In genomic region chr2:85760371-85760770, GRCh38 we compare ENCODE assay signal across 24 cellular contexts. TPM values are rescaled to one million over a fixed set of nuclear protein-coding genes. Genes with fewer than 3 reads are reported as not detected.
A peak's percentile ranks its signal among the peaks of the same experiment; 100 is the strongest.
DNase-seq lines count a peak whose midpoint lies in the region; ATAC-seq and TF ChIP-seq lines count a peak whose summit lies in the region.
"Had no signal": no experiment of that assay in that cellular context is flagged by ENCODE, and none has a peak within 500 bp of the region (broad histone marks: within the 10 kb centered on the region; RNA-seq: fewer than 3 reads in every experiment).

No MANE protein-coding gene starts in this region.

- no peak for TF ChIP-seq EP300 in tibial nerve (IDR thresholded peaks at IDR 0.05)

- H3K4me3 ChIP-seq in right cardiac atrium (ENCODE audit: low read length) (no peak overlapping the region), choroid plexus epithelial cell (ENCODE audit: low read depth, low read length) (no peak overlapping the region), liver (ENCODE audit: low read depth in 1 of 3, low read length in 3 of 3) (no peak overlapping the region), tibial nerve (peak overlapping the region in 2 of 4 donors; percentile 18 to 93)
- H3K4me3 ChIP-seq: BLaER1, SJSA1 had no signal

- TF ChIP-seq CTCF in choroid plexus epithelial cell (conservative IDR thresholded peaks at IDR 0.05; ENCODE audit: low read depth, low read length) = no peak
- no peak for TF ChIP-seq CTCF in liver (IDR thresholded peaks at IDR 0.05; ENCODE audit: low read depth, low read length, missing input control)
- TF ChIP-seq CTCF in tibial nerve (IDR thresholded peaks at IDR 0.05) = no peak
- no peak for TF ChIP-seq CTCF in chondrocyte (IDR thresholded peaks at IDR 0.05)
- TF ChIP-seq CTCF in foreskin keratinocyte (conservative IDR thresholded peaks at IDR 0.05) = no peak

- H3K36me3 ChIP-seq in liver (ENCODE audit: control insufficient read depth in 4 of 4, insufficient read depth in 3 of 4, low read depth in 1 of 4, low read length in 3 of 4) = peaks cover 0 to 5% (median 3%) of the 10 kb centered on the region in 4 donors
- peaks cover 0 to 37% (median 0%) of the 10 kb centered on the region in 3 donors for H3K36me3 ChIP-seq in tibial nerve
- H3K36me3 ChIP-seq: BLaER1 had no signal

- H3K27ac Mint-ChIP-seq in chondrocyte (ENCODE audit: unreplicated experiment) = no peak overlapping the region
- H3K27ac Mint-ChIP-seq: activated CD8-positive, alpha-beta memory T cell treated with anti-CD3 and anti-CD28 coated beads, Interleukin-2, amount 10 ng/mL, durations not matched to agents 7 days and 5 days had no signal

- H3K27me3 Mint-ChIP-seq in chondrocyte (ENCODE audit: low read depth) = peaks cover 39% of the 10 kb centered on the region

- intact Hi-C loops in right cardiac atrium (cut with DNase I) = no loop called here
- intact Hi-C loops in Right ventricle myocardium inferior (cut with DNase I) = no loop called here

- no peak for TF ChIP-seq POLR2A in tibial nerve (IDR thresholded peaks at IDR 0.05)

- H3K27me3 ChIP-seq in right cardiac atrium (ENCODE audit: control insufficient read depth, insufficient read depth) (no peaks in the 10 kb centered on the region), liver (ENCODE audit: control insufficient read depth in 4 of 4, insufficient read depth in 4 of 4, low read length in 3 of 4) (no peaks in the 10 kb centered on the region), tibial nerve (no peaks in the 10 kb centered on the region), foreskin keratinocyte (peaks cover 77% of the 10 kb centered on the region)
- H3K27me3 ChIP-seq: SJSA1 had no signal

- ATAC-seq in right cardiac atrium = no peak
- no peak for ATAC-seq in Right ventricle myocardium inferior
- ATAC-seq in foreskin keratinocyte = no peak
- ATAC-seq: activated CD8-positive, alpha-beta memory T cell treated with anti-CD3 and anti-CD28 coated beads, Interleukin-2, amount 10 ng/mL, durations not matched to agents 7 days and 5 days; Panc1 had no signal

- H3K4me1 ChIP-seq in right cardiac atrium (ENCODE audit: control insufficient read depth, insufficient read depth, low read length) = peaks cover 50% of the 10 kb centered on the region
- peaks cover 26 to 80% (median 66%) of the 10 kb centered on the region in 4 donors for H3K4me1 ChIP-seq in liver (ENCODE audit: control insufficient read depth in 4 of 4, insufficient read depth in 4 of 4, low read length in 3 of 4)
- peaks cover 0 to 96% (median 49%) of the 10 kb centered on the region in 4 donors for H3K4me1 ChIP-seq in tibial nerve
- H3K4me1 ChIP-seq in foreskin keratinocyte = no peaks in the 10 kb centered on the region

- H3K9me3 ChIP-seq in right cardiac atrium (ENCODE audit: control insufficient read depth, low read length) = no peaks in the 10 kb centered on the region
- H3K9me3 ChIP-seq in liver (ENCODE audit: control insufficient read depth in 4 of 4, low read length in 3 of 4) = no peaks in the 10 kb centered on the region
- H3K9me3 ChIP-seq in tibial nerve = no peaks in the 10 kb centered on the region
- H3K9me3 ChIP-seq: BLaER1, SJSA1 had no signal

- DNase-seq in right cardiac atrium = peak in 1 of 3 donors; percentile 36
- DNase-seq in Right ventricle myocardium inferior (ENCODE audit: missing footprints) = no peak
- DNase-seq in choroid plexus epithelial cell (ENCODE audit: low read depth) = peak; percentile 71
- DNase-seq in tibial nerve (ENCODE audit: low spot score in 2 of 2) = no peak
- DNase-seq in chondrocyte (ENCODE audit: low spot score) = no peak
- DNase-seq in foreskin keratinocyte = no peak
- DNase-seq in SIG-M5 treated with dmso at 0.1 percent for 504 hours (lab: John Stamatoyannopoulos, UW; ENCODE audit: unreplicated experiment) = no peak
- DNase-seq: activated CD4-positive, alpha-beta T cell treated with anti-CD3 and anti-CD28 coated beads for 48 hours; activated CD8-positive, alpha-beta memory T cell treated with anti-CD3 and anti-CD28 coated beads, Interleukin-2, amount 10 ng/mL, durations not matched to agents 7 days and 5 days; activated naive CD4-positive, alpha-beta T cell treated with anti-CD3 and anti-CD28 coated beads, Interleukin-2, amount 50 U/mL, for 16 hours; COR-L47; effector CD4-positive, alpha-beta T cell; erythroblast; H7; mammary epithelial cell; NCI-H510A treated with DMSO at 0.1 percent for 48 hours; NK-92 treated with Interleukin-12 subunit alpha and Interleukin-12 subunit beta, amount 100 ng/mL, for 24 hours; T-helper 2 cell had no signal

- H3K27ac ChIP-seq in right cardiac atrium (ENCODE audit: low read length) (peak overlapping the region; percentile 25), liver (ENCODE audit: low read depth in 1 of 2, low read length in 2 of 2) (peak overlapping the region; percentile 65 to 74), tibial nerve (peak overlapping the region; percentile 57 to 94 (median 92)), foreskin keratinocyte (no peak overlapping the region)
- H3K27ac ChIP-seq: BLaER1, KMS-11, SJSA1 had no signal

- H3K4me1 Mint-ChIP-seq in chondrocyte (ENCODE audit: low read depth) = peaks cover 22% of the 10 kb centered on the region

- H3K9ac ChIP-seq in liver (ENCODE audit: low read depth in 1 of 2, low read length in 2 of 2) = no peak overlapping the region
- H3K9ac ChIP-seq: BLaER1, KMS-11 had no signal

- no peaks in the 10 kb centered on the region for H3K9me3 Mint-ChIP-seq in chondrocyte (ENCODE audit: low read depth)

- TF ChIP-seq RAD21 in liver (IDR thresholded peaks at IDR 0.05) = no peak

- H3K36me3 Mint-ChIP-seq in chondrocyte (ENCODE audit: low read depth) = no peaks in the 10 kb centered on the region
- H3K36me3 Mint-ChIP-seq: activated CD8-positive, alpha-beta memory T cell treated with anti-CD3 and anti-CD28 coated beads, Interleukin-2, amount 10 ng/mL, durations not matched to agents 7 days and 5 days had no signal

- H3K4me3 Mint-ChIP-seq in chondrocyte (ENCODE audit: unreplicated experiment) = no peak overlapping the region
- H3K4me3 Mint-ChIP-seq: activated CD8-positive, alpha-beta memory T cell treated with anti-CD3 and anti-CD28 coated beads, Interleukin-2, amount 10 ng/mL, durations not matched to agents 7 days and 5 days had no signal

- WGBS in right cardiac atrium = 44% methylated on average over 6 of the region's 6 CpGs
- WGBS in liver = 72% methylated on average over 6 of the region's 6 CpGs
- 45 to 52% methylated on average over 6 of the region's 6 CpGs for WGBS in tibial nerve, 2 donors

TF ChIP-seq in liver, 16 proteins besides CTCF, POLR2A, EP300 and RAD21 (continues in another document):
- TF ChIP-seq RXRA (IDR thresholded peaks at IDR 0.05) = no peak
- TF ChIP-seq HNF4G (IDR thresholded peaks at IDR 0.05) = no peak
- TF ChIP-seq EGR1 (IDR thresholded peaks at IDR 0.05; ENCODE audit: low read depth in 2 of 2) = no peak
- TF ChIP-seq YY1 (IDR thresholded peaks at IDR 0.05) = no peak
- TF ChIP-seq ZBTB33 (IDR thresholded peaks at IDR 0.05) = no peak
- TF ChIP-seq NR2F2 (IDR thresholded peaks at IDR 0.05) = no peak
- no peak for TF ChIP-seq SP1 (IDR thresholded peaks at IDR 0.05)
- TF ChIP-seq, protein P1, sequence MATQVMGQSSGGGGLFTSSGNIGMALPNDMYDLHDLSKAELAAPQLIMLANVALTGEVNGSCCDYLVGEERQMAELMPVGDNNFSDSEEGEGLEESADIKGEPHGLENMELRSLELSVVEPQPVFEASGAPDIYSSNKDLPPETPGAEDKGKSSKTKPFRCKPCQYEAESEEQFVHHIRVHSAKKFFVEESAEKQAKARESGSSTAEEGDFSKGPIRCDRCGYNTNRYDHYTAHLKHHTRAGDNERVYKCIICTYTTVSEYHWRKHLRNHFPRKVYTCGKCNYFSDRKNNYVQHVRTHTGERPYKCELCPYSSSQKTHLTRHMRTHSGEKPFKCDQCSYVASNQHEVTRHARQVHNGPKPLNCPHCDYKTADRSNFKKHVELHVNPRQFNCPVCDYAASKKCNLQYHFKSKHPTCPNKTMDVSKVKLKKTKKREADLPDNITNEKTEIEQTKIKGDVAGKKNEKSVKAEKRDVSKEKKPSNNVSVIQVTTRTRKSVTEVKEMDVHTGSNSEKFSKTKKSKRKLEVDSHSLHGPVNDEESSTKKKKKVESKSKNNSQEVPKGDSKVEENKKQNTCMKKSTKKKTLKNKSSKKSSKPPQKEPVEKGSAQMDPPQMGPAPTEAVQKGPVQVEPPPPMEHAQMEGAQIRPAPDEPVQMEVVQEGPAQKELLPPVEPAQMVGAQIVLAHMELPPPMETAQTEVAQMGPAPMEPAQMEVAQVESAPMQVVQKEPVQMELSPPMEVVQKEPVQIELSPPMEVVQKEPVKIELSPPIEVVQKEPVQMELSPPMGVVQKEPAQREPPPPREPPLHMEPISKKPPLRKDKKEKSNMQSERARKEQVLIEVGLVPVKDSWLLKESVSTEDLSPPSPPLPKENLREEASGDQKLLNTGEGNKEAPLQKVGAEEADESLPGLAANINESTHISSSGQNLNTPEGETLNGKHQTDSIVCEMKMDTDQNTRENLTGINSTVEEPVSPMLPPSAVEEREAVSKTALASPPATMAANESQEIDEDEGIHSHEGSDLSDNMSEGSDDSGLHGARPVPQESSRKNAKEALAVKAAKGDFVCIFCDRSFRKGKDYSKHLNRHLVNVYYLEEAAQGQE (IDR thresholded peaks at IDR 0.05) = no peak
- TF ChIP-seq ATF3 (IDR thresholded peaks at IDR 0.05) = no peak

RNA-seq across cellular contexts. Expression of gene ATOH8, which starts 6.6 kb away (rescaled TPM):
- total RNA-seq in right cardiac atrium (10 to 100 TPM; 35.7 to 55.5 (median 45.7) TPM), Right ventricle myocardium inferior (29.1 TPM), liver (10 to 100 TPM in 1 of 2 donors, under 1 TPM in 1; 0.33 to 37.7 TPM), tibial nerve (100 to 1,000 TPM in 3 of 4 donors, 10 to 100 TPM in 1; 98.0 to 170 (median 119) TPM), chondrocyte (2.2 to 10.3 TPM (median 2.7 TPM) in 3 replicates), foreskin keratinocyte (not detected in 2 replicates)
- polyA plus RNA-seq in right cardiac atrium (57.8 TPM), liver (10 to 100 TPM; 20.4 to 33.2 TPM), foreskin keratinocyte (not detected in 2 replicates)
- total RNA-seq: mammary epithelial cell had no signal
- polyA plus RNA-seq: keratinocyte, mammary epithelial cell had no signal
